In the genomic region with DNA sequence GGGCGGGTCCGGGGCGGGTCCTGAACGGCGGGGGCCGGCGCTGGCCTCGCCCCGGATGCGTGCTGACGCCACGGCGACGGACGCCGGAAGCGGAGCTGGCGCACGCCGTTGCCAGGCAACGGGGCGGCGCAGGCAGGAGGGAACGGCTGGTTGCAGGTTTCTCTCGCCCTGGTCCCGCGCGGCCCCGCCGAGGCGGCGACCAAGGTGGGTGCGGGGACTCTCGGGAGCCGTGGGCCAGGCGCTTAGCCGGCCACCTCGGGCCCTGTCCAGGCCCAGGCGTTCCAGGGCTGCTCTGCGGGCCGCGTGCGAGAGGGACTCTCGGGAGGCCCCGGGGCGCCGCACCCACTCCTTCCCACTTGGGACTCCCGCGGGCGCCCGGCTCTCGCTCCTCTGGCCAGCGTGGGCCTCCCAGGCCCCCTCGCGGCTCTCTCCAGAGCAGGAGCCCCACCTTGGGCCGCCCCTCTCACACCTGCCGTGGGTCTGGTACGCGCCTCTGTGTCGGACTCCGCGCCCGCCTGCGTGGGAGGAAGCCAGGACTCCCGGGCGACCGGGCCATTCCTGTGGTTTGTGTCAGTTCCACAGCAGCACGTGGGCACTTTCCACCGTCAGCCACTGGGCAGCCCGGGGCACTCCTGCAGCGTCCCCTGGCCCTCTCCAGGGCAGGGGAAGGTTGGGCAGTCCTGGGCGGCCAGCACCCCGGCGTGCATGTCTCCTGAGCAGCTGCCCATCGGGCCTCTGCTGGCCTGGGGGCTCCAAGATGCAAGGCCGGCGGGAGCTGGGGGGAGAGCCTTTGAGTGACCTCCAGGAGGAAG, we compare ENCODE assay signal across 8 cellular contexts. TPM values are rescaled to one million over a fixed set of nuclear protein-coding genes. Genes with fewer than 3 reads are reported as not detected.
A peak's percentile ranks its signal among the peaks of the same experiment; 100 is the strongest.
DNase-seq lines count a peak whose midpoint lies in the region; ATAC-seq and TF ChIP-seq lines count a peak whose summit lies in the region.

CLBA1 (plus strand) TSS at position 114 of the 812 bp plus-strand sequence; CDS start at position 758, 644 bp downstream.

- H3K4me1 ChIP-seq in ES-I3 (ENCODE audit: insufficient read depth, low read length), result no peaks in the 10 kb centered on the region
- H3K4me1 ChIP-seq in SJSA1 (replicated peaks), result peaks cover 9% of the 10 kb centered on the region
- peaks cover 4% of the 10 kb centered on the region for H3K4me1 ChIP-seq in ovary (ENCODE audit: insufficient read depth)
- H3K4me1 ChIP-seq in thoracic aorta (ENCODE audit: control insufficient read depth in 1 of 2, low read depth in 2 of 2), result peaks cover 0 to 13% of the 10 kb centered on the region in 2 donors

- ATAC-seq in Right ventricle myocardium inferior, result peak; percentile 97
- peak; percentile 95 for ATAC-seq in thoracic aorta (ENCODE audit: insufficient number of reproducible peaks, low FRiP score, low read depth)

- H3K27me3 ChIP-seq in SJSA1 (replicated peaks) (no peaks in the 10 kb centered on the region), ovary (no peaks in the 10 kb centered on the region), thoracic aorta (replicated peaks; ENCODE audit: insufficient read depth) (no peaks in the 10 kb centered on the region)

- peaks cover 8% of the 10 kb centered on the region for H3K4me1 Mint-ChIP-seq in activated naive CD4-positive, alpha-beta T cell treated with anti-CD3 and anti-CD28 coated beads, Interleukin-2, amount 50 U/mL, for 24 hours

- WGBS in ovary, 3 donors, result 1% methylated on average over 45 to 77 of the region's 77 CpGs

- H3K27ac ChIP-seq in SJSA1, result peak within 1 kb of the TSS; percentile 29; the same call in 1 of the 2 replicates
- H3K27ac ChIP-seq in ovary, result no peak within 1 kb of the TSS
- H3K27ac ChIP-seq in thoracic aorta, result peak within 1 kb of the TSS; percentile 65 to 68

- H3K36me3 ChIP-seq in ES-I3 (ENCODE audit: insufficient read depth, low read length), result no peaks in the 10 kb centered on the region
- H3K36me3 ChIP-seq in SJSA1, result no peaks in the 10 kb centered on the region
- H3K36me3 ChIP-seq in ovary, result no peaks in the 10 kb centered on the region
- H3K36me3 ChIP-seq in thoracic aorta, result no peaks in the 10 kb centered on the region

- DNase-seq in GOT3 (lab: John Stamatoyannopoulos, UW) (peak; percentile 48), LNCaP clone FGC (ENCODE audit: low read depth) (peak; percentile 52), SJSA1 (ENCODE audit: low read depth in 1 of 2, low spot score in 2 of 2) (peak; percentile 72 to 84), Right ventricle myocardium inferior (ENCODE audit: missing footprints) (peak; percentile 95), ovary (peak; percentile 86 to 94 (median 91)), thoracic aorta (ENCODE audit: low spot score) (peak; percentile 53)

- no peaks in the 10 kb centered on the region for H3K36me3 Mint-ChIP-seq in activated naive CD4-positive, alpha-beta T cell treated with anti-CD3 and anti-CD28 coated beads, Interleukin-2, amount 50 U/mL, for 24 hours

- no peaks in the 10 kb centered on the region for H3K27me3 Mint-ChIP-seq in activated naive CD4-positive, alpha-beta T cell treated with anti-CD3 and anti-CD28 coated beads, Interleukin-2, amount 50 U/mL, for 24 hours

- H3K27ac Mint-ChIP-seq in activated naive CD4-positive, alpha-beta T cell treated with anti-CD3 and anti-CD28 coated beads, Interleukin-2, amount 50 U/mL, for 24 hours, result peak within 1 kb of the TSS; percentile 91

- intact Hi-C loops in Right ventricle myocardium inferior (cut with DNase I) (loop anchor here (1.0 kb wide), 1 partner anchor 35 kb away; the partner anchor contains the start of gene CDCA4), ovary (cut with DNase I) (loop anchor here in 1 of 4 donors (5.0 kb wide), 1 partner anchor 36 kb away; the partner anchor contains the start of gene CDCA4)

- H3K4me3 Mint-ChIP-seq in activated naive CD4-positive, alpha-beta T cell treated with anti-CD3 and anti-CD28 coated beads, Interleukin-2, amount 50 U/mL, for 24 hours, result peak within 1 kb of the TSS; percentile 82

- H3K4me3 ChIP-seq in LNCaP clone FGC (ENCODE audit: low read depth, low read length) (peak within 1 kb of the TSS; percentile 83), SJSA1 (peak within 1 kb of the TSS; percentile 50), ovary (peak within 1 kb of the TSS; percentile 75), thoracic aorta (peak within 1 kb of the TSS; percentile 81)

- no peak for TF ChIP-seq POLR2A in ovary (IDR thresholded peaks at IDR 0.05)

- TF ChIP-seq CTCF in LNCaP clone FGC (IDR thresholded peaks at IDR 0.05; ENCODE audit: control insufficient read depth, extremely low read depth, insufficient read depth), result no peak
- no peak for TF ChIP-seq CTCF in ovary (IDR thresholded peaks at IDR 0.05)
- TF ChIP-seq CTCF in thoracic aorta (IDR thresholded peaks at IDR 0.05), result no peak

- H3K9ac ChIP-seq in ES-I3 (ENCODE audit: low read depth, low read length), result peak within 1 kb of the TSS; percentile 77

- no peak for TF ChIP-seq EP300 in ovary (IDR thresholded peaks at IDR 0.05)

- H3K9me3 Mint-ChIP-seq in activated naive CD4-positive, alpha-beta T cell treated with anti-CD3 and anti-CD28 coated beads, Interleukin-2, amount 50 U/mL, for 24 hours, result no peaks in the 10 kb centered on the region

- H3K9me3 ChIP-seq in ES-I3 (ENCODE audit: control insufficient read depth, insufficient read depth, low read length) (no peaks in the 10 kb centered on the region), SJSA1 (replicated peaks) (no peaks in the 10 kb centered on the region), ovary (no peaks in the 10 kb centered on the region), thoracic aorta (no peaks in the 10 kb centered on the region)

RNA-seq across cellular contexts. Expression of gene CLBA1, which starts in this region (rescaled TPM):
- total RNA-seq in SJSA1 (2014; rRNA removed; shearing (Covaris generic)), result 3.6 and 3.8 TPM in 2 replicates
- total RNA-seq in Right ventricle myocardium inferior (1.9 TPM), ovary (10 to 100 TPM in 2 of 7 donors, 1 to 10 TPM in 5; 3.5 to 15.7 (median 9.6) TPM), thoracic aorta (1 to 10 TPM; 3.1 to 4.6 TPM)
- 1 to 10 TPM; 6.4 to 6.7 TPM for polyA plus RNA-seq in ovary

Comparison
In these comparisons a context has a peak if more than half of its experiments do, and no peak if none do; other contexts are left out.
1. H3K27ac ChIP-seq: peak in SJSA1 (single experiment) and thoracic aorta (2 of 2); none in ovary (0 of 2).
2. Peak in every context shown above with its lines, with median percentiles within 50 percentile points of each other: DNase-seq and H3K4me3 ChIP-seq.